ENCODE assay signal across 1 cellular context in the genomic region with DNA sequence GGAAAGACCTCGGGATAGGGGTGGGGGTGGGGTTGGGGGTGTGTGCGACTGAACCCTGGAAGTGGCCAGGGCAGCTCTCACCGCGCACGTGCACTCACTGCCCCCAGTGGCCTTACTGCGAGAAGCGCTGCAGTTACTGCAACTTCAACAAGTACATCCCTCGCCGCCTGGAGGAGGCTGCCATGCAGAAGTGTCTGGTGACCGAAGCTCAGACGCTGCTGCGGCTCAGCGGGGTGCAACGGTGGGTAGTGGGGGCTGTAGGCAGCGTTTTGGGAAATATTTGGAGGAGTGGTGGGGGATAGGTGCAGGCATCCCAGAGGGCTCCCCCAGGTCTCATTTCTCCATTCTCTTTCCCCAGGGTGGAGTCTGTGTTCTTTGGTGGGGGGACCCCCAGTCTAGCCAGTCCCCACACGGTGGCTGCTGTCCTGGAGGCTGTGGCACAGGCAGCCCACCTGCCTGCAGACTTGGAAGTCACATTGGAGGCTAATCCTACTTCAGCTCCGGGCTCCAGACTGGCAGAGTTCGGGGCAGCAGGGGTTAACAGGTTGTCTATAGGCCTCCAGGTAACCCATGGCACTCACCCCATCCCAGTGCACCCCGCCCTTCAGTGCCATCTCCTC.
TF ChIP-seq lines count a peak whose summit lies in the region.

No MANE protein-coding gene starts in this region.

TF ChIP-seq in Ishikawa, 13 proteins besides CTCF, POLR2A, EP300 and RAD21 (continued from another document):
- no peak for TF ChIP-seq TCF12 (IDR thresholded peaks at IDR 0.05; ENCODE audit: low read depth)
